1 cellular context compared by ENCODE assay signal in genomic region chr6:107977283-107977682, GRCh38.
TF ChIP-seq lines count a peak whose summit lies in the region.

No MANE protein-coding gene starts in this region.

TF ChIP-seq in WTC11, 78 proteins besides CTCF, POLR2A, EP300 and RAD21 (continued from another document):
- TF ChIP-seq USF2 (CRISPR knock-in tag; IDR thresholded peaks at IDR 0.05) (no peak), FOXP4 (CRISPR knock-in tag; IDR thresholded peaks at IDR 0.05) (no peak), E2F1 (CRISPR knock-in tag; IDR thresholded peaks at IDR 0.05) (no peak)
